Comparison of ENCODE assay signal across 12 cellular contexts in genomic region chr19:40005670-40006272, GRCh38.
"Had no signal": no experiment of that assay in that cellular context is flagged by ENCODE, and none has a peak within 500 bp of the region (broad histone marks: within the 10 kb centered on the region; RNA-seq: fewer than 3 reads in every experiment).

No MANE protein-coding gene starts in this region.

- DNase-seq: activated effector memory CD4-positive, alpha-beta T cell treated with Interleukin-2 at 50 U/mL for 16 hours; amniotic stem cell; pancreas; stimulated activated CD4-positive, alpha-beta T cell treated with anti-CD3 and anti-CD28 coated beads, Interleukin-4, amount 100 ng/mL, for 4 hours; stimulated activated naive CD8-positive, alpha-beta T cell treated with anti-CD3 and anti-CD28 coated beads, Interleukin-15, amount 100 ng/mL, for 72 hours had no signal

- H3K27ac ChIP-seq: neural progenitor cell, pancreas, skin epidermis, thoracic aorta had no signal

- H3K27me3 ChIP-seq: neural progenitor cell, pancreas had no signal

- H3K4me1 ChIP-seq: neural progenitor cell, pancreas had no signal

- H3K9ac ChIP-seq: neural progenitor cell had no signal

- H3K4me3 ChIP-seq: neural progenitor cell, pancreas, skin epidermis, thoracic aorta had no signal

- H3K4me3 Mint-ChIP-seq: neural progenitor cell; stimulated activated naive CD8-positive, alpha-beta T cell treated with anti-CD3 and anti-CD28 coated beads, Interleukin-15, amount 100 ng/mL, for 72 hours; T-helper 1 cell treated with Interleukin-12 subunit alpha and Interleukin-12 subunit beta and Interleukin-4 antibody, amounts not matched to agents 30 μg/mL and 1 μg/mL, for 36 hours had no signal

- H3K27ac Mint-ChIP-seq: neural progenitor cell; stimulated activated naive CD8-positive, alpha-beta T cell treated with anti-CD3 and anti-CD28 coated beads, Interleukin-15, amount 100 ng/mL, for 72 hours; T-helper 1 cell treated with Interleukin-12 subunit alpha and Interleukin-12 subunit beta and Interleukin-4 antibody, amounts not matched to agents 30 μg/mL and 1 μg/mL, for 36 hours had no signal

- H3K9me3 ChIP-seq: pancreas, thoracic aorta had no signal

- H3K4me2 ChIP-seq: neural progenitor cell had no signal

- ATAC-seq: stimulated activated naive CD8-positive, alpha-beta T cell treated with anti-CD3 and anti-CD28 coated beads, Interleukin-15, amount 100 ng/mL, for 72 hours had no signal

- H3K27me3 Mint-ChIP-seq: stimulated activated naive CD8-positive, alpha-beta T cell treated with anti-CD3 and anti-CD28 coated beads, Interleukin-15, amount 100 ng/mL, for 72 hours had no signal

- FAIRE-seq: bronchial epithelial cell, frontal cortex, keratinocyte, pancreas had no signal

- H2AFZ ChIP-seq: neural progenitor cell had no signal

- H3K4me1 Mint-ChIP-seq: neural progenitor cell had no signal
